Comparison of ENCODE assay signal across 21 cellular contexts in genomic region chr16:4576008-4576407, GRCh38. TPM values are rescaled to one million over a fixed set of nuclear protein-coding genes. Genes with fewer than 3 reads are reported as not detected.
DNase-seq lines count a peak whose midpoint lies in the region; ATAC-seq, FAIRE-seq and TF ChIP-seq lines count a peak whose summit lies in the region.
"Had no signal": no experiment of that assay in that cellular context is flagged by ENCODE, and none has a peak within 500 bp of the region (broad histone marks: within the 10 kb centered on the region; RNA-seq: fewer than 3 reads in every experiment).

No MANE protein-coding gene starts in this region.

- no peak overlapping the region for H4K8ac ChIP-seq in H1 (ENCODE audit: extremely low read depth, insufficient read depth, low read length)
- H4K8ac ChIP-seq in neuronal stem cell (ENCODE audit: low read depth, low read length) = no peak overlapping the region

- H3K4ac ChIP-seq in H1 (replicated peaks; ENCODE audit: insufficient read length, low read depth, low read length) (no peak overlapping the region), neuronal stem cell (ENCODE audit: low read length) (no peak overlapping the region)

- no peaks in the 10 kb centered on the region for H3K36me3 ChIP-seq in BLaER1
- H3K36me3 ChIP-seq in H1 (ENCODE audit: control insufficient read depth in 2 of 4, insufficient read depth in 4 of 4, low read length in 3 of 4) = no peaks in the 10 kb centered on the region
- H3K36me3 ChIP-seq in neuronal stem cell (replicated peaks in 1 of 2; ENCODE audit: control insufficient read depth in 2 of 2, insufficient read depth in 2 of 2, low read length in 2 of 2) = no peaks in the 10 kb centered on the region
- H3K36me3 ChIP-seq in BE2C = no peaks in the 10 kb centered on the region

- H2AK5ac ChIP-seq in H1 (ENCODE audit: low read depth, low read length) (0 out of 2 replicates have a peak overlapping the region, but pooled peaks have one; percentile 4), neuronal stem cell (ENCODE audit: low read depth, low read length) (no peak overlapping the region)

- TF ChIP-seq EP300 in H1 (IDR thresholded peaks at IDR 0.05; ENCODE audit: borderline replicate concordance in 1 of 2, low read depth in 2 of 2, low read length in 2 of 2) = no peak

- no peak for FAIRE-seq in H1 (lab: Jason Lieb, UNC)
- FAIRE-seq: A549, D721Med, G401.6, GM12891, GM19239 had no signal

- 0 out of 2 replicates have a peak overlapping the region, but pooled peaks have one; percentile 37 for H3K27ac ChIP-seq in BLaER1
- H3K27ac ChIP-seq in H1 (ENCODE audit: low read depth, low read length) = no peak overlapping the region
- H3K27ac ChIP-seq in neuronal stem cell (replicated peaks; ENCODE audit: low read length) = no peak overlapping the region
- H3K27ac ChIP-seq: 22Rv1, A549 had no signal

- CTCF ChIA-PET in H1 (lab: Charles Lee; ENCODE audit: partially characterized antibody) = interaction anchor here (1.0 to 8.9 kb wide), 14 partner anchors 10 to 140 kb away, joined by 3 to 143 read pairs (median 8); partner anchors contain the start of genes C16orf96 and CDIP1

- H3K79me1 ChIP-seq in H1 (ENCODE audit: low read depth, low read length) = no peaks in the 10 kb centered on the region
- no peaks in the 10 kb centered on the region for H3K79me1 ChIP-seq in neuronal stem cell (ENCODE audit: low read depth, low read length)

- DNase-seq in H1 (ENCODE audit: low read depth in 1 of 2, low spot score in 2 of 2) (no peak), neuronal stem cell (ENCODE audit: low spot score) (no peak), BE2C (no peak), HT-29 (ENCODE audit: low spot score) (no peak)
- DNase-seq: C1 segment of cervical spinal cord; Caco-2; Calu3; CD4-positive, alpha-beta T cell; CD8-positive, alpha-beta T cell; DMS79 treated with DMSO at 0.1 percent for 48 hours; GF-D8 had no signal

- H3K27me3 ChIP-seq in BLaER1 (no peaks in the 10 kb centered on the region), H1 (replicated peaks in 1 of 4; ENCODE audit: control insufficient read depth in 3 of 4, extremely low read depth in 1 of 4, insufficient read depth in 3 of 4, low read length in 3 of 4) (no peaks in the 10 kb centered on the region), neuronal stem cell (ENCODE audit: control insufficient read depth in 3 of 3, insufficient read depth in 3 of 3, low read depth in 1 of 3, low read length in 3 of 3) (no peaks in the 10 kb centered on the region), BE2C (no peaks in the 10 kb centered on the region)

- no peak for TF ChIP-seq CTCF in H1 (IDR thresholded peaks at IDR 0.05; ENCODE audit: control extremely low read depth in 1 of 3, insufficient read depth in 1 of 3, low read depth in 1 of 3, low read length in 3 of 3)
- no peak for TF ChIP-seq CTCF in BE2C (IDR thresholded peaks at IDR 0.05; ENCODE audit: low read depth, low read length)

- no peak overlapping the region for H3K4me3 ChIP-seq in BLaER1
- no peak overlapping the region for H3K4me3 ChIP-seq in H1 (ENCODE audit: extremely low read depth in 1 of 4, insufficient read depth in 2 of 4, low read depth in 3 of 4, low read length in 4 of 4)
- no peak overlapping the region for H3K4me3 ChIP-seq in neuronal stem cell (ENCODE audit: low read length in 2 of 2)
- no peak overlapping the region for H3K4me3 ChIP-seq in BE2C (ENCODE audit: low read depth, low read length)
- H3K4me3 ChIP-seq: A549 had no signal

- 96% methylated on average over 15 of the region's 15 CpGs; no CpG with 5 or more reads in 1 of the 2 experiments for WGBS in H1 (ENCODE audit: extremely low coverage in 1 of 2, insufficient coverage in 1 of 2, insufficient read length in 1 of 2, insufficient replicate concordance in 2 of 2, low coverage in 1 of 2, low lambda C conversion rate in 2 of 2, missing lambda C conversion rate in 1 of 2), 2 experiments
- no CpG with 5 or more reads among the region's 15 CpGs for WGBS in neuronal stem cell (ENCODE audit: extremely low coverage in 2 of 2, insufficient read length in 2 of 2, insufficient replicate concordance in 1 of 2), 2 donors

- H2BK12ac ChIP-seq in H1 (ENCODE audit: low read depth, low read length) (no peak overlapping the region), neuronal stem cell (ENCODE audit: low read length) (no peak overlapping the region)

- POLR2A ChIA-PET in H1 (lab: Charles Lee; ENCODE audit: partially characterized antibody) = interaction anchor here (0.9 to 1.5 kb wide), 4 partner anchors 12 to 76 kb away, joined by 3 to 5 read pairs (median 3); no protein-coding TSS in a partner anchor

- H4K91ac ChIP-seq in H1 (replicated peaks; ENCODE audit: insufficient read length, low read length) (no peak overlapping the region), neuronal stem cell (ENCODE audit: low read depth, low read length, poor library complexity) (no peak overlapping the region)

- H4K5ac ChIP-seq in H1 (ENCODE audit: insufficient read length, low read depth, low read length) = no peak overlapping the region

- no peaks in the 10 kb centered on the region for H3K23me2 ChIP-seq in H1 (ENCODE audit: low read depth, low read length)

- H3K14ac ChIP-seq in H1 (ENCODE audit: insufficient read length) (no peak overlapping the region), neuronal stem cell (ENCODE audit: low read length) (no peak overlapping the region)

- no peak overlapping the region for H2BK20ac ChIP-seq in H1 (ENCODE audit: low read length)

- H3K56ac ChIP-seq in H1 (replicated peaks; ENCODE audit: insufficient read length, low read depth, low read length) = no peak overlapping the region

- H4K20me1 ChIP-seq in BLaER1 (no peaks in the 10 kb centered on the region), H1 (replicated peaks in 1 of 2; ENCODE audit: control insufficient read depth in 1 of 2, insufficient read depth in 2 of 2, low read length in 2 of 2) (no peaks in the 10 kb centered on the region)

- ATAC-seq in GM21723 (IDR thresholded peaks at IDR 0.05; ENCODE audit: unreplicated experiment) = no peak
- ATAC-seq: CD8-positive, alpha-beta T cell had no signal

- no peak for TF ChIP-seq RAD21 in H1 (IDR thresholded peaks at IDR 0.05 in 1 of 2, conservative IDR thresholded peaks at IDR 0.05 in 1 of 2; ENCODE audit: low read depth in 2 of 2, low read length in 2 of 2)

- H3K4me1 ChIP-seq in BLaER1 (peaks cover 36% of the 10 kb centered on the region), H1 (replicated peaks in 1 of 4; ENCODE audit: control insufficient read depth in 3 of 4, insufficient read depth in 4 of 4, low read length in 3 of 4) (peaks cover 5 to 7% (median 6%) of the 10 kb centered on the region in 4 experiments), neuronal stem cell (ENCODE audit: control insufficient read depth in 2 of 2, insufficient read depth in 1 of 2, low read depth in 1 of 2, low read length in 2 of 2) (no peaks in the 10 kb centered on the region), BE2C (no peaks in the 10 kb centered on the region)
- H3K4me1 ChIP-seq: Caco-2 had no signal

- H2AFZ ChIP-seq in H1 (ENCODE audit: low read length) (no peak overlapping the region), neuronal stem cell (ENCODE audit: low read length) (no peak overlapping the region)

- H3K9me3 ChIP-seq in BLaER1 (no peaks in the 10 kb centered on the region), H1 (ENCODE audit: insufficient read depth in 2 of 2, low read depth in 1 of 2, low read length in 1 of 2) (no peaks in the 10 kb centered on the region), neuronal stem cell (replicated peaks in 1 of 2; ENCODE audit: control insufficient read depth in 2 of 2, insufficient read depth in 1 of 2, low read depth in 1 of 2, low read length in 2 of 2) (no peaks in the 10 kb centered on the region), BE2C (no peaks in the 10 kb centered on the region)
- H3K9me3 ChIP-seq: A549, Caco-2 had no signal

- no peak overlapping the region for H2BK5ac ChIP-seq in H1 (ENCODE audit: low read depth, low read length)
- peak overlapping the region; percentile 39 for H2BK5ac ChIP-seq in neuronal stem cell (ENCODE audit: low read length)

- H3K9ac ChIP-seq in BLaER1 = no peak overlapping the region
- no peak overlapping the region for H3K9ac ChIP-seq in H1 (replicated peaks in 1 of 4; ENCODE audit: extremely low read depth in 1 of 4, low read depth in 3 of 4, low read length in 3 of 4)
- H3K9ac ChIP-seq in neuronal stem cell (ENCODE audit: low read depth, low read length, poor library complexity) = no peak overlapping the region

- TF ChIP-seq POLR2A in H1 (IDR thresholded peaks at IDR 0.05; ENCODE audit: control extremely low read depth in 1 of 2, low read depth in 2 of 2, low read length in 2 of 2) = no peak

- H3K4me2 ChIP-seq in BLaER1 (no peak overlapping the region; the same call in 1 of the 2 replicates), H1 (ENCODE audit: insufficient read depth in 1 of 2, low read depth in 2 of 2, low read length in 2 of 2) (no peak overlapping the region), neuronal stem cell (ENCODE audit: insufficient read depth, low read length, poor library complexity, severe bottlenecking) (no peak overlapping the region)
- H3K4me2 ChIP-seq: A549 had no signal

- H3K23ac ChIP-seq in H1 (ENCODE audit: insufficient read length) (no peak overlapping the region), neuronal stem cell (ENCODE audit: low read depth, low read length, poor library complexity) (no peak overlapping the region)

- H3K18ac ChIP-seq in H1 (ENCODE audit: extremely low read depth, low read length) (no peak overlapping the region), neuronal stem cell (ENCODE audit: low read length) (no peak overlapping the region)

- no peaks in the 10 kb centered on the region for H3K79me2 ChIP-seq in H1 (ENCODE audit: control insufficient read depth in 1 of 2, insufficient read depth in 2 of 2, low read length in 2 of 2)

- no peak overlapping the region for H2BK120ac ChIP-seq in H1 (replicated peaks; ENCODE audit: low read depth, low read length)
- H2BK120ac ChIP-seq in neuronal stem cell (ENCODE audit: low read depth, low read length) = peak overlapping the region; percentile 47

- H2BK15ac ChIP-seq in H1 (ENCODE audit: low read length) (no peak overlapping the region), neuronal stem cell (ENCODE audit: low read length) (peak overlapping the region; percentile 17)

RNA-seq across cellular contexts. Expression of gene C16orf96, which starts 19.9 kb away (rescaled TPM):
- total RNA-seq in H1 (2021; fragmentation: NEBNext Ultra II Directional; extraction: Animal tissue kit (Norgen Biotek cat#: 25700)) = 1.3 and 1.6 TPM in 2 replicates
- 1.0 and 1.8 TPM in 2 replicates for polyA plus RNA-seq in H1 (2011; rRNA removed)
- polyA plus RNA-seq in H1 (2011; cell fraction: cytosol; rRNA removed) = 0.97 TPM
- 2.1 TPM for polyA plus RNA-seq in H1 (2011; cell fraction: nucleus; rRNA removed)
- polyA plus RNA-seq in H1 (2012, experiment 1 of 2) = 1.4 to 2.0 TPM (median 1.5 TPM) in 4 replicates
- 1.1 TPM for polyA plus RNA-seq in H1 (2012, experiment 2 of 2)
- 0.67 TPM for polyA plus RNA-seq in H1 (2013, experiment 1 of 2)
- polyA plus RNA-seq in H1 (2013, experiment 2 of 2) = 0.72 TPM
- 1.4 and 1.6 TPM in 2 replicates for polyA minus RNA-seq in H1 (2011; rRNA and poly(A)+ RNA removed)
- polyA minus RNA-seq in H1 (2011; cell fraction: cytosol; rRNA and poly(A)+ RNA removed) = 1.5 TPM
- polyA minus RNA-seq in H1 (2011; cell fraction: nucleus; rRNA and poly(A)+ RNA removed) = 1.9 TPM
- 0.74 TPM for polyA plus RNA-seq in neuronal stem cell (2013, experiment 1 of 2)
- polyA plus RNA-seq in neuronal stem cell (2013, experiment 2 of 2) = 0.79 TPM
- polyA plus RNA-seq in BE2C (2012; ENCODE audit: insufficient read depth, insufficient read length, low read depth) = not detected
- not detected in 2 replicates for total RNA-seq in HT-29 (2014; rRNA removed; shearing (Covaris generic))
- total RNA-seq: A172, Calu3 had no signal
- polyA plus RNA-seq: BJ had no signal

RNA-seq across cellular contexts. Expression of gene CDIP1, which starts 37.4 kb away (rescaled TPM):
- total RNA-seq in H1 (2021; fragmentation: NEBNext Ultra II Directional; extraction: Animal tissue kit (Norgen Biotek cat#: 25700)) = 73.7 and 76.3 TPM in 2 replicates
- 56.6 and 91.0 TPM in 2 replicates for polyA plus RNA-seq in H1 (2011; rRNA removed)
- polyA plus RNA-seq in H1 (2011; cell fraction: cytosol; rRNA removed) = 30.3 TPM
- 56.4 TPM for polyA plus RNA-seq in H1 (2011; cell fraction: nucleus; rRNA removed)
- 63.4 to 93.4 TPM (median 83.5 TPM) in 4 replicates for polyA plus RNA-seq in H1 (2012, experiment 1 of 2)
- 84.1 TPM for polyA plus RNA-seq in H1 (2012, experiment 2 of 2)
- polyA plus RNA-seq in H1 (2013, experiment 1 of 2) = 34.2 TPM
- 34.4 TPM for polyA plus RNA-seq in H1 (2013, experiment 2 of 2)
- polyA minus RNA-seq in H1 (2011; rRNA and poly(A)+ RNA removed) = 28.0 and 32.6 TPM in 2 replicates
- polyA minus RNA-seq in H1 (2011; cell fraction: cytosol; rRNA and poly(A)+ RNA removed) = 24.1 TPM
- polyA minus RNA-seq in H1 (2011; cell fraction: nucleus; rRNA and poly(A)+ RNA removed) = 26.3 TPM
- polyA plus RNA-seq in neuronal stem cell (2013, experiment 1 of 2) = 48.1 TPM
- polyA plus RNA-seq in neuronal stem cell (2013, experiment 2 of 2) = 46.7 TPM
- polyA plus RNA-seq in BE2C (2012; ENCODE audit: insufficient read depth, insufficient read length, low read depth) = 26.6 TPM
- total RNA-seq in HT-29 (2014; rRNA removed; shearing (Covaris generic)) = not detected in 2 replicates

RNA-seq across cellular contexts. Expression of gene UBALD1, which starts 38.7 kb away (rescaled TPM):
- 52.2 and 62.0 TPM in 2 replicates for total RNA-seq in H1 (2021; fragmentation: NEBNext Ultra II Directional; extraction: Animal tissue kit (Norgen Biotek cat#: 25700))
- 28.6 and 48.9 TPM in 2 replicates for polyA plus RNA-seq in H1 (2011; rRNA removed)
- polyA plus RNA-seq in H1 (2011; cell fraction: cytosol; rRNA removed) = 20.7 TPM
- 44.3 TPM for polyA plus RNA-seq in H1 (2011; cell fraction: nucleus; rRNA removed)
- 31.3 to 45.9 TPM (median 41.7 TPM) in 4 replicates for polyA plus RNA-seq in H1 (2012, experiment 1 of 2)
- 25.4 TPM for polyA plus RNA-seq in H1 (2012, experiment 2 of 2)
- 36.1 TPM for polyA plus RNA-seq in H1 (2013, experiment 1 of 2)
- polyA plus RNA-seq in H1 (2013, experiment 2 of 2) = 36.7 TPM
- polyA minus RNA-seq in H1 (2011; rRNA and poly(A)+ RNA removed) = 3.9 and 5.5 TPM in 2 replicates
- 28.0 TPM for polyA minus RNA-seq in H1 (2011; cell fraction: cytosol; rRNA and poly(A)+ RNA removed)
- polyA minus RNA-seq in H1 (2011; cell fraction: nucleus; rRNA and poly(A)+ RNA removed) = 45.1 TPM
- 13.4 TPM for polyA plus RNA-seq in neuronal stem cell (2013, experiment 1 of 2)
- 13.0 TPM for polyA plus RNA-seq in neuronal stem cell (2013, experiment 2 of 2)
- polyA plus RNA-seq in BE2C (2012; ENCODE audit: insufficient read depth, insufficient read length, low read depth) = 91.5 TPM
- 58.0 and 83.0 TPM in 2 replicates for total RNA-seq in HT-29 (2014; rRNA removed; shearing (Covaris generic))

RNA-seq across cellular contexts. Expression of gene MGRN1, which starts 48.6 kb away (rescaled TPM):
- 79.4 and 82.3 TPM in 2 replicates for total RNA-seq in H1 (2021; fragmentation: NEBNext Ultra II Directional; extraction: Animal tissue kit (Norgen Biotek cat#: 25700))
- polyA plus RNA-seq in H1 (2011; rRNA removed) = 15.0 and 30.1 TPM in 2 replicates
- polyA plus RNA-seq in H1 (2011; cell fraction: cytosol; rRNA removed) = 12.4 TPM
- polyA plus RNA-seq in H1 (2011; cell fraction: nucleus; rRNA removed) = 33.9 TPM
- polyA plus RNA-seq in H1 (2012, experiment 1 of 2) = 39.5 to 72.9 TPM (median 65.4 TPM) in 4 replicates
- polyA plus RNA-seq in H1 (2012, experiment 2 of 2) = 52.0 TPM
- 46.7 TPM for polyA plus RNA-seq in H1 (2013, experiment 1 of 2)
- 47.1 TPM for polyA plus RNA-seq in H1 (2013, experiment 2 of 2)
- polyA minus RNA-seq in H1 (2011; rRNA and poly(A)+ RNA removed) = 17.9 and 22.6 TPM in 2 replicates
- polyA minus RNA-seq in H1 (2011; cell fraction: cytosol; rRNA and poly(A)+ RNA removed) = 30.4 TPM
- polyA minus RNA-seq in H1 (2011; cell fraction: nucleus; rRNA and poly(A)+ RNA removed) = 30.7 TPM
- polyA plus RNA-seq in neuronal stem cell (2013, experiment 1 of 2) = 48.7 TPM
- 51.0 TPM for polyA plus RNA-seq in neuronal stem cell (2013, experiment 2 of 2)
- 93.3 TPM for polyA plus RNA-seq in BE2C (2012; ENCODE audit: insufficient read depth, insufficient read length, low read depth)
- total RNA-seq in HT-29 (2014; rRNA removed; shearing (Covaris generic)) = 27.4 and 31.3 TPM in 2 replicates

Comparison
In these comparisons a context has a peak if more than half of its experiments do, and no peak if none do; other contexts are left out.
1. RNA of gene CDIP1, which starts 37.4 kb away (total RNA-seq): 73.7 to 76.3 TPM in H1; not detected in HT-29; every median in the first group is over 10 times any median in the second.